In the genomic region with DNA sequence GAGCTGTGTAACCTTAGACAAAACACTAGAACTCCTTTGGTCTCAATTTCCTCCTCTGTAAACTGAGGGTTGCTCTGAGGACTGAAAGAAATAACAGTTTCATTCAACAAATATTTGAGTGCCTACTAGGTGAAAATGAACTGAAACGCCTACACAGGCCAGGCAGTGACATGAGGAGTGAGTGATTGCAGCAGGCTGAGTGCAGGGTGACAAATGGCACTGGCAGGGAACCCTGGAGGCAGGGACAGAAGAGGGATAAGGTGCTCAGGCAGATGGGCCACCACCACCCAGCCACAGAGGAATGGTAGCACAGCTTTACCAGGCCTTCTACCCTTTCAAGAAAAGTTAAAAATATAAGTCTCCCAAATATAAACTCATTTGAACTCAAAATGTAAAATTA, we compare ENCODE assay signal across 1 cellular context.
TF ChIP-seq lines count a peak whose summit lies in the region.

No MANE protein-coding gene starts in this region.

TF ChIP-seq in IMR-90, 13 proteins besides CTCF, POLR2A, EP300 and RAD21 (continued from another document):
- no peak for TF ChIP-seq MAZ (IDR thresholded peaks at IDR 0.05; ENCODE audit: borderline replicate concordance, low read depth, low read length)
